ENCODE assay signal across 10 cellular contexts in the genomic region with DNA sequence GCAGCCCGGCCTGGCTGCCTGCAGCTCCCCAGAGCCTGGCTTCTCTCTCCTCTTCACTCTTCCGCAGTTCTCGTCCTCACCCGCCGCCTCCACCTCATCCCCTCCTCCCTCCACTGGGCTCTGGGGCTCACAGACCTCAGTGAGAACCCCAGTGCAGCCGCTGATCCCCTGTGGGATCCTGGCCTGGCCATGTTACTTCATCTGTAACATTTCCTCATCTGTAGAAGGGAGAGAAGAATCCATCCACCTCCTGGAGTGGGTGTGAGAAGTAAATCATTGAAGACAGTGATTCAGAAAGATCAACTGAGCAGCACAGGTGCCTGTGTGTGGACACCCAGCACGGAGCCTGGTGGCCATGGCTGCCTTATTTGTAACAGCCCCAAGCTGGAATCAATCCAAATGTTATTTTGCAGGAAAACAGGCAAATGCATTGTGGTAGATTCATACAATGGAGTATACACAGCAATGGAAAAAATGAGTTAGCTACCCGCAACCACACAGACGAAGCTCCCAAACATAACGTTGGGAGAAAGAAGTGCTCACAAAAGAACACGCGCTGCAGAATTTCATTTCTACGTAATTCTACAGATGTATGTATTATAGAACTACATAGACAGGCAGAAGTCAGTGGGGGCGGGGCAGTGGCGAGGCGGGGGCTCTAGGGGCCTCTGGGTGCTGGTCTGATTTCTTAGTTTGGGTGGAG. TPM values are rescaled to one million over a fixed set of nuclear protein-coding genes. Genes with fewer than 3 reads are reported as not detected.
DNase-seq lines count a peak whose midpoint lies in the region; ATAC-seq, FAIRE-seq and TF ChIP-seq lines count a peak whose summit lies in the region.
"Had no signal": no experiment of that assay in that cellular context is flagged by ENCODE, and none has a peak within 500 bp of the region (broad histone marks: within the 10 kb centered on the region; RNA-seq: fewer than 3 reads in every experiment).

No MANE protein-coding gene starts in this region.

- DNase-seq in stimulated activated CD4-positive, alpha-beta T cell treated with anti-CD3 and anti-CD28 coated beads, Interleukin-2, amount 100 ng/mL, for 24 hours: peak; percentile 48 to 58
- DNase-seq in stimulated activated CD4-positive, alpha-beta T cell treated with anti-CD3 and anti-CD28 coated beads, Interleukin-1b, Interleukin-23, amount 100 ng/mL, for 48 hours: no peak
- DNase-seq in activated T-cell treated with anti-CD3 and anti-CD28 coated beads, Interleukin-2, amount 50 U/mL, for 4 hours: peak; percentile 36
- DNase-seq in kidney epithelial cell (ENCODE audit: low read depth): peak; percentile 61
- no peak for DNase-seq in H54 (ENCODE audit: insufficient read length, low spot score)
- DNase-seq in SW480 (ENCODE audit: low spot score): no peak
- DNase-seq in Kasumi-1 (lab: John Stamatoyannopoulos, UW): no peak

- peaks cover 98% of the 10 kb centered on the region for H3K4me1 Mint-ChIP-seq in activated T-cell treated with anti-CD3 and anti-CD28 coated beads, Interleukin-2, amount 50 U/mL, for 4 hours (ENCODE audit: low read depth)

- peak overlapping the region; percentile 81 for H3K4me3 Mint-ChIP-seq in activated T-cell treated with anti-CD3 and anti-CD28 coated beads, Interleukin-2, amount 50 U/mL, for 4 hours

- H3K36me3 ChIP-seq in kidney epithelial cell (ENCODE audit: control insufficient read depth, insufficient read depth, low read length): no peaks in the 10 kb centered on the region

- no peaks in the 10 kb centered on the region for H3K9me3 Mint-ChIP-seq in activated T-cell treated with anti-CD3 and anti-CD28 coated beads, Interleukin-2, amount 50 U/mL, for 4 hours

- no peaks in the 10 kb centered on the region for H3K27me3 ChIP-seq in kidney epithelial cell (ENCODE audit: control insufficient read depth, insufficient read depth, low read length)

- H3K36me3 Mint-ChIP-seq in activated T-cell treated with anti-CD3 and anti-CD28 coated beads, Interleukin-2, amount 50 U/mL, for 4 hours (ENCODE audit: insufficient read depth): peaks cover 15% of the 10 kb centered on the region

- H3K4me3 ChIP-seq in kidney epithelial cell (ENCODE audit: low read depth, low read length): no peak overlapping the region

- no peak for TF ChIP-seq CTCF in kidney epithelial cell (IDR thresholded peaks at IDR 0.05; ENCODE audit: insufficient read depth, low read length, poor library complexity, severe bottlenecking)

- TF ChIP-seq POLR2A in H54 (IDR thresholded peaks at IDR 0.05; ENCODE audit: low read depth, low read length): no peak

- ATAC-seq in activated T-cell treated with anti-CD3 and anti-CD28 coated beads, Interleukin-2, amount 50 U/mL, for 4 hours: peak; percentile 37 to 49
- ATAC-seq in HG03095 (IDR thresholded peaks at IDR 0.05; ENCODE audit: unreplicated experiment): no peak

- no peaks in the 10 kb centered on the region for H3K27me3 Mint-ChIP-seq in activated T-cell treated with anti-CD3 and anti-CD28 coated beads, Interleukin-2, amount 50 U/mL, for 4 hours (ENCODE audit: low read depth)

- no peak for FAIRE-seq in H54 (lab: Jason Lieb, UNC)

RNA-seq across cellular contexts. Expression of a gene that starts 8.7 kb away (rescaled TPM):
- 10 to 100 TPM; 68.3 to 97.3 (median 86.8) TPM for total RNA-seq in activated T-cell treated with anti-CD3 and anti-CD28 coated beads, Interleukin-2, amount 50 U/mL, for 4 hours
- total RNA-seq in kidney epithelial cell: 2.6 and 3.1 TPM in 2 replicates
- total RNA-seq: G401 had no signal

RNA-seq across cellular contexts. Expression of a gene that starts 25.5 kb away (rescaled TPM):
- total RNA-seq in activated T-cell treated with anti-CD3 and anti-CD28 coated beads, Interleukin-2, amount 50 U/mL, for 4 hours: 1 to 10 TPM; 2.0 to 2.9 (median 2.3) TPM
- 0.04 TPM in 1 of 2 replicates, not detected in the other for total RNA-seq in kidney epithelial cell
- total RNA-seq: T-helper 1 cell treated with Interleukin-12 subunit alpha and Interleukin-12 subunit beta and Interleukin-4 antibody, amounts not matched to agents 30 ng/mL and 1 ng/mL, for 36 hours had no signal

Comparison
In these comparisons a context has a peak if more than half of its experiments do, and no peak if none do; other contexts are left out.
1. DNase-seq: peak in stimulated activated CD4-positive, alpha-beta T cell treated with anti-CD3 and anti-CD28 coated beads, Interleukin-2, amount 100 ng/mL, for 24 hours (2 of 2), activated T-cell treated with anti-CD3 and anti-CD28 coated beads, Interleukin-2, amount 50 U/mL, for 4 hours (single experiment) and kidney epithelial cell (single experiment); none in stimulated activated CD4-positive, alpha-beta T cell treated with anti-CD3 and anti-CD28 coated beads, Interleukin-1b, Interleukin-23, amount 100 ng/mL, for 48 hours (single experiment), H54 (single experiment), SW480 (single experiment) and Kasumi-1 (0 of 2).
2. RNA of a gene that starts 8.7 kb away (total RNA-seq): 68.3 to 97.3 TPM in activated T-cell treated with anti-CD3 and anti-CD28 coated beads, Interleukin-2, amount 50 U/mL, for 4 hours; 2.6 to 3.1 TPM in kidney epithelial cell; every median in the first group is over 10 times any median in the second.